In the genomic region with DNA sequence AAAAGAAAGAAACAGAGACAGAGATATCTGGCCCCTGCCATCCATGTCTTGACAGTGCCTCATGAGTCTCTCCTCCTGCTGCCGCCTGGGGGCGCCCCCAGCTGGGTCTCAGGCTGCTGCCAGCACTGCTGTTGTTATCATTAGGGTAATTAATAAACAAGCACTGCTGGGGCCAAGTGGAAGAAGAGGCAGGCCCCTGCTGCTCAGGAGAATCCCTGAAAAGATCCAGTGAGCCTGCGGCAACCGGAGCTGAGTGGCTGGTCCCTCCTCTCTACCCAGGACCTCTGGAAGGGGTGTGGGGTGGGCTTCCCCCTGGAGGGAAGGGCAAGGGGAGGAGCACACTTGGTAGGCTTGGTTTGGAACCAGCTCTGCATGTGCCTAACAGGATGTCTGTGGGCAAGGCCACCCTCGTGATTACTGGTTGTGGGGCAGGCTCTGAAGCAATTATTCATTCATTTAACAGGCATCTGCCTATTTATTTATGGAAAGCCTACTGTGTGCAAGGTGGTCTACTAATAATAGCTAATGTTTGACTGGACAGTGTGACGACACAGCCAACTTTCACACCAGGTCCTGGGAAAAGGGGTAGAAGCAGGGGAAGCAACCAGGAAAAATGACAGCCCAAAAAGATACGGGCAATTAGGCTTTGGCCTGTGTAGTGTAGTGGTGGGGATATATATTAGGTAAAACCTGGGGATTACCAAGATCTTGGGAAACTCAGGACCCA, we compare ENCODE assay signal across 8 cellular contexts. TPM values are rescaled to one million over a fixed set of nuclear protein-coding genes. Genes with fewer than 3 reads are reported as not detected.
DNase-seq lines count a peak whose midpoint lies in the region; ATAC-seq and TF ChIP-seq lines count a peak whose summit lies in the region.

No MANE protein-coding gene starts in this region.

- peak; percentile 90 for DNase-seq in DMS 273 (lab: John Stamatoyannopoulos, UW; ENCODE audit: unreplicated experiment)
- peak; percentile 51 for DNase-seq in NCI-H748 treated with DMSO at 0.1 percent for 48 hours (lab: John Stamatoyannopoulos, UW)
- peak; percentile 77 for DNase-seq in activated CD4-positive, alpha-beta memory T cell treated with anti-CD3 and anti-CD28 coated beads, Interleukin-2, amount 10 ng/mL, durations not matched to agents 7 days and 5 days
- DNase-seq in ecto neural progenitor cell (ENCODE audit: low spot score) = peak; percentile 84
- DNase-seq in lung (ENCODE audit: low spot score) = peak; percentile 55
- DNase-seq in stimulated activated CD4-positive, alpha-beta T cell treated with anti-CD3 and anti-CD28 coated beads, TNF-alpha, amount 100 ng/mL, for 48 hours (ENCODE audit: low read depth in 3 of 3) = peak; percentile 29 to 61 (median 58)

- WGBS in lung, 2 donors = 5 to 9% methylated on average over 7 of the region's 7 CpGs

- H3K9me3 Mint-ChIP-seq in activated CD4-positive, alpha-beta memory T cell treated with anti-CD3 and anti-CD28 coated beads, Interleukin-2, amount 10 ng/mL, durations not matched to agents 7 days and 5 days = no peaks in the 10 kb centered on the region

- peaks cover 27% of the 10 kb centered on the region for H3K4me1 Mint-ChIP-seq in activated CD4-positive, alpha-beta memory T cell treated with anti-CD3 and anti-CD28 coated beads, Interleukin-2, amount 10 ng/mL, durations not matched to agents 7 days and 5 days

- CTCF ChIA-PET in activated CD4-positive, alpha-beta memory T cell treated with anti-CD3 and anti-CD28 coated beads, Interleukin-2, amount 10 ng/mL, durations not matched to agents 7 days and 5 days (lab: Charles Lee) = interaction anchor here (0.7 to 2.3 kb wide), 18 partner anchors 10 to 577 kb away, joined by 3 to 16 read pairs (median 4); a partner anchor contains a TSS

- H3K4me3 Mint-ChIP-seq in activated CD4-positive, alpha-beta memory T cell treated with anti-CD3 and anti-CD28 coated beads, Interleukin-2, amount 10 ng/mL, durations not matched to agents 7 days and 5 days = peak overlapping the region; percentile 74

- peaks cover 38% of the 10 kb centered on the region for H3K27me3 Mint-ChIP-seq in activated CD4-positive, alpha-beta memory T cell treated with anti-CD3 and anti-CD28 coated beads, Interleukin-2, amount 10 ng/mL, durations not matched to agents 7 days and 5 days

- H3K36me3 Mint-ChIP-seq in activated CD4-positive, alpha-beta memory T cell treated with anti-CD3 and anti-CD28 coated beads, Interleukin-2, amount 10 ng/mL, durations not matched to agents 7 days and 5 days (ENCODE audit: low read depth) = no peaks in the 10 kb centered on the region

- no peaks in the 10 kb centered on the region for H3K36me3 ChIP-seq in lung (ENCODE audit: control insufficient read depth in 2 of 2, insufficient read depth in 2 of 2, low read length in 2 of 2)

- no peaks in the 10 kb centered on the region for H3K27me3 ChIP-seq in lung (ENCODE audit: control insufficient read depth, insufficient read depth)

- ATAC-seq in HG02798 (IDR thresholded peaks at IDR 0.05; ENCODE audit: poor library complexity, unreplicated experiment) (peak; percentile 55), lung (ENCODE audit: insufficient read depth, low FRiP score) (peak; percentile 17), HG02973 (IDR thresholded peaks at IDR 0.05; ENCODE audit: unreplicated experiment) (no peak)

- peaks cover 0 to 14% of the 10 kb centered on the region in 2 donors for H3K4me1 ChIP-seq in lung (ENCODE audit: control insufficient read depth in 2 of 2, insufficient read depth in 2 of 2, low read length in 2 of 2)

- peak overlapping the region; percentile 68 for H3K27ac Mint-ChIP-seq in activated CD4-positive, alpha-beta memory T cell treated with anti-CD3 and anti-CD28 coated beads, Interleukin-2, amount 10 ng/mL, durations not matched to agents 7 days and 5 days

- H3K4me3 ChIP-seq in lung = no peak overlapping the region

- POLR2A ChIA-PET in activated CD4-positive, alpha-beta memory T cell treated with anti-CD3 and anti-CD28 coated beads, Interleukin-2, amount 10 ng/mL, durations not matched to agents 7 days and 5 days (lab: Charles Lee) = interaction anchor here (0.7 to 2.9 kb wide), 3 partner anchors 9 to 138 kb away, joined by 3 to 12 read pairs (median 4); a partner anchor contains a TSS

- peak; percentile 61 for TF ChIP-seq CTCF in lung (IDR thresholded peaks at IDR 0.05; ENCODE audit: control extremely low read depth, extremely low read depth)

- peaks cover 0 to 3% of the 10 kb centered on the region in 2 donors for H3K9me3 ChIP-seq in lung (ENCODE audit: control insufficient read depth in 2 of 2, insufficient read depth in 1 of 2, low read length in 1 of 2)

- peak overlapping the region in 1 of 2 donors; percentile 20 for H3K27ac ChIP-seq in lung (ENCODE audit: low read depth in 1 of 2, low read length in 1 of 2)

RNA-seq across cellular contexts. Expression of a gene that starts 1.2 kb away (rescaled TPM):
- total RNA-seq in activated CD4-positive, alpha-beta memory T cell treated with anti-CD3 and anti-CD28 coated beads, Interleukin-2, amount 10 ng/mL, durations not matched to agents 7 days and 5 days = 1 to 10 TPM in 1 of 2 experiments, under 1 TPM in 1; 0.98 to 1.9 TPM
- 10 to 100 TPM; 13.8 to 17.9 TPM for total RNA-seq in lung
- 10 to 100 TPM in 1 of 2 donors, 1 to 10 TPM in 1; 4.2 to 11.5 TPM for polyA plus RNA-seq in lung

RNA-seq across cellular contexts. Expression of a gene that starts 13.8 kb away (rescaled TPM):
- total RNA-seq in activated CD4-positive, alpha-beta memory T cell treated with anti-CD3 and anti-CD28 coated beads, Interleukin-2, amount 10 ng/mL, durations not matched to agents 7 days and 5 days = 10 to 100 TPM; 33.9 to 35.1 TPM
- total RNA-seq in lung = 10 to 100 TPM; 23.0 to 37.4 TPM
- polyA plus RNA-seq in lung = 10 to 100 TPM; 10.4 TPM

RNA-seq across cellular contexts. Expression of a gene that starts 44.2 kb away (rescaled TPM):
- 1 to 10 TPM; 5.2 to 5.5 TPM for total RNA-seq in activated CD4-positive, alpha-beta memory T cell treated with anti-CD3 and anti-CD28 coated beads, Interleukin-2, amount 10 ng/mL, durations not matched to agents 7 days and 5 days
- 10 to 100 TPM in 1 of 2 donors, 1 to 10 TPM in 1; 1.3 to 10.6 TPM for total RNA-seq in lung
- 1 to 10 TPM; 4.8 to 7.2 TPM for polyA plus RNA-seq in lung

Comparison
In these comparisons a context has a peak if more than half of its experiments do, and no peak if none do; other contexts are left out.
1. RNA of a gene that starts 1.2 kb away (total RNA-seq): 13.8 to 17.9 TPM in lung; 0.98 to 1.9 TPM in activated CD4-positive, alpha-beta memory T cell treated with anti-CD3 and anti-CD28 coated beads, Interleukin-2, amount 10 ng/mL, durations not matched to agents 7 days and 5 days; every median in the first group is over 4 times any median in the second.
2. Peak in every context shown above with its lines, with median percentiles within 50 percentile points of each other: DNase-seq.